8 cellular contexts compared by ENCODE assay signal in the genomic region with DNA sequence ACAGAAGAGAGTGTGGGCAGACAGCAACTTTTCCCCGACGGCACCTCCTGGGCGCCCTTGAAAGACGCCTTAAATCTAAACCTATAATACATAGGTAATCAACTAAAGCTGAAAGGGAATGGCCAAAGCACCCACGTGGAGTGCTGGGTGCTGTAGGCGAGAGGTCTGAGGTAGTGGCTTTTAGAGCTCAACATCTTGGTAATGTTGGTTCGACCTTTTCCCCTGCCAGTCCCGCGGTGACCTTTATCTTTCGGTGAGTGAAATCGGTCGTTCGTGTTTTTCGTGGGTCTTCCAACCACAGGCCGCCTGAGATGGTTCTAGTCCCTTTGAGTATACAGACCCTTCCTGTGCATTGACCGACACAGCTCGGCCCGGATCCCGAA. TPM values are rescaled to one million over a fixed set of nuclear protein-coding genes. Genes with fewer than 3 reads are reported as not detected.
A peak's percentile ranks its signal among the peaks of the same experiment; 100 is the strongest.
DNase-seq lines count a peak whose midpoint lies in the region; ATAC-seq, FAIRE-seq and TF ChIP-seq lines count a peak whose summit lies in the region.

No MANE protein-coding gene starts in this region.

- peaks cover 5 to 7% of the 10 kb centered on the region in 2 experiments; a peak in 4 of 5 replicates for H3K4me1 ChIP-seq in K562 (replicated peaks in 1 of 2; ENCODE audit: control insufficient read depth in 2 of 2, insufficient read depth in 2 of 2, low read length in 2 of 2)
- H3K4me1 ChIP-seq in naive thymus-derived CD4-positive, alpha-beta T cell (ENCODE audit: control insufficient read depth in 2 of 2, insufficient read depth in 2 of 2, low read length in 2 of 2) = peaks cover 0 to 15% of the 10 kb centered on the region in 2 donors

- H3K4me3 ChIP-seq in K562 = peak overlapping the region; percentile 40
- peak overlapping the region; percentile 51 for H3K4me3 ChIP-seq in naive thymus-derived CD4-positive, alpha-beta T cell (ENCODE audit: low read length)

- CTCF ChIA-PET in activated naive CD4-positive, alpha-beta T cell treated with anti-CD3 and anti-CD28 coated beads for 36 hours (lab: Charles Lee) = interaction anchor here (0.8 to 3.6 kb wide), 7 partner anchors 10 to 338 kb away, joined by 3 to 23 read pairs (median 6); no protein-coding TSS in a partner anchor
- CTCF ChIA-PET in K562 (lab: Yijun Ruan, JAX; ENCODE audit: low intra/inter-chr PET ratio) = no interaction called here
- CTCF ChIA-PET in naive thymus-derived CD4-positive, alpha-beta T cell (lab: Charles Lee) = interaction anchor here (1.0 to 1.9 kb wide), 5 partner anchors 18 to 306 kb away, joined by 4 to 7 read pairs (median 4); partner anchors contain the start of gene RNASE4

- H3K79me2 ChIP-seq in K562 (ENCODE audit: control insufficient read depth, insufficient read depth, low read length) = no peaks in the 10 kb centered on the region

- H3K36me3 Mint-ChIP-seq in activated naive CD4-positive, alpha-beta T cell treated with anti-CD3 and anti-CD28 coated beads for 36 hours (ENCODE audit: low read depth) = peaks cover 4% of the 10 kb centered on the region
- H3K36me3 Mint-ChIP-seq in naive thymus-derived CD4-positive, alpha-beta T cell = peaks cover 0 to 3% (median 0%) of the 10 kb centered on the region in 5 donors

- H3K36me3 ChIP-seq in K562 (ENCODE audit: control insufficient read depth, insufficient read depth, low read length) = no peaks in the 10 kb centered on the region
- no peaks in the 10 kb centered on the region for H3K36me3 ChIP-seq in naive thymus-derived CD4-positive, alpha-beta T cell (ENCODE audit: control insufficient read depth in 2 of 3, insufficient read depth in 3 of 3, low read length in 3 of 3)

- H2AFZ ChIP-seq in K562 (ENCODE audit: low read depth, low read length) = peak overlapping the region; percentile 58; the same call in 1 of the 2 replicates

- no peak for DNase-seq in activated naive CD4-positive, alpha-beta T cell treated with anti-CD3 and anti-CD28 coated beads for 36 hours
- no peak for DNase-seq in activated naive CD4-positive, alpha-beta T cell treated with anti-CD3 and anti-CD28 coated beads, Interleukin-2, amount 50 U/mL, for 16 hours
- no peak for DNase-seq in K562 (ENCODE audit: extremely low read depth in 1 of 4, low spot score in 3 of 4)
- DNase-seq in naive thymus-derived CD4-positive, alpha-beta T cell = peak in 1 of 9 donors; percentile 40
- no peak for DNase-seq in NCI-H1105 treated with DMSO at 0.1 percent for 48 hours (lab: John Stamatoyannopoulos, UW)
- no peak for DNase-seq in SIG-M5 treated with dmso at 0.1 percent for 504 hours (lab: John Stamatoyannopoulos, UW; ENCODE audit: unreplicated experiment)
- DNase-seq in GM20000 (ENCODE audit: low spot score) = no peak

- H3K27ac Mint-ChIP-seq in activated naive CD4-positive, alpha-beta T cell treated with anti-CD3 and anti-CD28 coated beads for 36 hours = peak overlapping the region; percentile 89
- peak overlapping the region; percentile 77 to 98 (median 88) for H3K27ac Mint-ChIP-seq in naive thymus-derived CD4-positive, alpha-beta T cell

- TF ChIP-seq CTCF in K562 (IDR thresholded peaks at IDR 0.05 in 2 of 3, conservative IDR thresholded peaks at IDR 0.05 in 1 of 3; ENCODE audit: insufficient read depth in 2 of 3, low read depth in 1 of 3, low read length in 3 of 3) (no peak), GM20000 (IDR thresholded peaks at IDR 0.05; ENCODE audit: extremely low read depth, missing control alignments) (no peak)

- TF ChIP-seq EP300 in K562 (IDR thresholded peaks at IDR 0.05; ENCODE audit: low read length) = no peak

- peaks cover 6% of the 10 kb centered on the region; the same call in 1 of the 2 replicates for H4K20me1 ChIP-seq in K562 (replicated peaks; ENCODE audit: control insufficient read depth, insufficient read depth, low read length)

- no peak overlapping the region for H3K27ac ChIP-seq in K562 (ENCODE audit: extremely low read depth, low read depth, low read length)
- H3K27ac ChIP-seq in naive thymus-derived CD4-positive, alpha-beta T cell (ENCODE audit: low read depth, low read length) = no peak overlapping the region

- ATAC-seq in HG03442 (IDR thresholded peaks at IDR 0.05; ENCODE audit: unreplicated experiment) = peak; percentile 5
- ATAC-seq in K562 = peak; percentile 14
- ATAC-seq in naive thymus-derived CD4-positive, alpha-beta T cell = peak; percentile 5

- in situ Hi-C loops in K562 (cut with MboI) = loop anchor here (5.0 kb wide), 1 partner anchor 50 kb away; the partner anchor contains the start of gene RNASE4

- FAIRE-seq in K562 (lab: Jason Lieb, UNC) = no peak

- TF ChIP-seq POLR2A in K562 (conservative IDR thresholded peaks at IDR 0.05) = no peak

- no TSS peak for BruUV-seq in K562 (replicated peaks; lab: Mats Ljungman, UMichigan)

- intact Hi-C loops in activated naive CD4-positive, alpha-beta T cell treated with anti-CD3 and anti-CD28 coated beads for 36 hours (cut with micrococcal nuclease) = loop anchor here (1.0 to 5.0 kb wide), 4 partner anchors 36 to 340 kb away; partner anchors contain the start of genes PIP4P1 and RNASE6
- intact Hi-C loops in K562 (cut with micrococcal nuclease) = loop anchor here (2.0 kb wide), 1 partner anchor 50 kb away; no protein-coding TSS in a partner anchor
- intact Hi-C loops in naive thymus-derived CD4-positive, alpha-beta T cell (cut with micrococcal nuclease) = loop anchor here (1.0 to 10.0 kb wide), 6 partner anchors 8 to 152 kb away; partner anchors contain the start of gene RNASE6 (in 1 of the 2)

- peak overlapping the region in 1 of 2 experiments; percentile 79; a peak in 1 of 4 replicates for H3K9ac ChIP-seq in K562 (ENCODE audit: insufficient read depth in 1 of 2, low read depth in 2 of 2, low read length in 2 of 2)

- H3K9me3 Mint-ChIP-seq in activated naive CD4-positive, alpha-beta T cell treated with anti-CD3 and anti-CD28 coated beads for 36 hours = no peaks in the 10 kb centered on the region
- peaks cover 0 to 27% (median 0%) of the 10 kb centered on the region in 11 donors for H3K9me3 Mint-ChIP-seq in naive thymus-derived CD4-positive, alpha-beta T cell

- H3K4me1 Mint-ChIP-seq in activated naive CD4-positive, alpha-beta T cell treated with anti-CD3 and anti-CD28 coated beads for 36 hours (ENCODE audit: low read depth) = peaks cover 39% of the 10 kb centered on the region
- peaks cover 20 to 63% (median 50%) of the 10 kb centered on the region in 7 donors for H3K4me1 Mint-ChIP-seq in naive thymus-derived CD4-positive, alpha-beta T cell

- H3K9me1 ChIP-seq in K562 (ENCODE audit: control insufficient read depth, insufficient read depth, low read length) = no peaks in the 10 kb centered on the region

- WGBS in K562 (ENCODE audit: insufficient coverage, low coverage, missing lambda C conversion rate) = 0% methylated on average over 19 of the region's 19 CpGs

- no peaks in the 10 kb centered on the region for H3K9me3 ChIP-seq in K562 (replicated peaks; ENCODE audit: control insufficient read depth, insufficient read depth, low read depth, low read length)
- no peaks in the 10 kb centered on the region for H3K9me3 ChIP-seq in naive thymus-derived CD4-positive, alpha-beta T cell (ENCODE audit: control insufficient read depth in 2 of 3, low read length in 3 of 3)

- H3K4me3 Mint-ChIP-seq in activated naive CD4-positive, alpha-beta T cell treated with anti-CD3 and anti-CD28 coated beads for 36 hours = peak overlapping the region; percentile 79
- H3K4me3 Mint-ChIP-seq in naive thymus-derived CD4-positive, alpha-beta T cell = peak overlapping the region; percentile 74 to 93 (median 88)

- POLR2A ChIA-PET in K562 (lab: Yijun Ruan, JAX) = no interaction called here
- POLR2A ChIA-PET in naive thymus-derived CD4-positive, alpha-beta T cell (lab: Charles Lee) = interaction anchor here (0.6 to 3.7 kb wide), 5 partner anchors 9 to 171 kb away, joined by 3 to 39 read pairs (median 4); partner anchors contain the start of genes PIP4P1 and RNASE4

- H3K27me3 ChIP-seq in K562 (ENCODE audit: control insufficient read depth in 2 of 2, insufficient read depth in 2 of 2, low read length in 2 of 2) = peaks cover 4 to 5% of the 10 kb centered on the region in 2 experiments; a peak in 2 of 5 replicates
- H3K27me3 ChIP-seq in naive thymus-derived CD4-positive, alpha-beta T cell (ENCODE audit: control insufficient read depth in 2 of 2, insufficient read depth in 2 of 2, low read length in 2 of 2) = no peaks in the 10 kb centered on the region

- peak overlapping the region; percentile 78 for H3K4me2 ChIP-seq in K562 (ENCODE audit: insufficient read depth, low read length)

- no peak for TF ChIP-seq RAD21 in K562 (CRISPR knock-in tag; conservative IDR thresholded peaks at IDR 0.05 in 1 of 2, IDR thresholded peaks at IDR 0.05 in 1 of 2)

- H3K27me3 Mint-ChIP-seq in activated naive CD4-positive, alpha-beta T cell treated with anti-CD3 and anti-CD28 coated beads for 36 hours (ENCODE audit: low read depth) = peaks cover 34% of the 10 kb centered on the region
- H3K27me3 Mint-ChIP-seq in naive thymus-derived CD4-positive, alpha-beta T cell = peaks cover 26 to 86% (median 39%) of the 10 kb centered on the region in 5 donors

RNA-seq across cellular contexts. Expression of gene OR6S1, which starts 9.1 kb away (rescaled TPM):
- not detected for total RNA-seq in activated naive CD4-positive, alpha-beta T cell treated with anti-CD3 and anti-CD28 coated beads for 36 hours
- not detected in 2 replicates for total RNA-seq in K562 (2011; cell fraction: chromatin; rRNA removed; ENCODE audit: low replicate concordance)
- total RNA-seq in K562 (2011; cell fraction: nucleolus; rRNA removed) = not detected in 2 replicates
- not detected in 2 replicates for total RNA-seq in K562 (2011; cell fraction: nucleoplasm; rRNA removed)
- total RNA-seq in K562 (2014; rRNA removed) (not detected in 2 replicates), K562 (2014; rRNA removed; fragmentation: Illumina TruSeq; extraction: Trizol) (not detected in 2 replicates), K562 (2015; rRNA removed; fragmentation: Illumina TruSeq; extraction: Trizol) (not detected in 2 replicates), K562 (2021) (not detected in 2 replicates)
- polyA plus RNA-seq in K562 (2011; rRNA removed) (not detected in 2 replicates), K562 (2014; fragmentation: Illumina TruSeq; extraction: Trizol) (not detected in 2 replicates), K562 (2014; fragmentation: Nextera tagmentation; extraction: Ambion mirVana) (not detected), K562 (2014; rRNA removed) (not detected in 2 replicates)
- polyA plus RNA-seq in K562 (2011; cell fraction: cytosol; rRNA removed) = not detected in 2 replicates
- not detected in 2 replicates for polyA plus RNA-seq in K562 (2011; cell fraction: nucleus; rRNA removed)
- not detected in 2 replicates for polyA plus RNA-seq in K562 (2012)
- polyA minus RNA-seq in K562 (2011; rRNA and poly(A)+ RNA removed) = not detected in 2 replicates
- not detected in 2 replicates for polyA minus RNA-seq in K562 (2011; cell fraction: cytosol; rRNA and poly(A)+ RNA removed)
- polyA minus RNA-seq in K562 (2011; cell fraction: nucleus; rRNA and poly(A)+ RNA removed) = not detected in 2 replicates
- total RNA-seq in naive thymus-derived CD4-positive, alpha-beta T cell = not detected
- not detected for polyA plus RNA-seq in naive thymus-derived CD4-positive, alpha-beta T cell

RNA-seq across cellular contexts. Expression of gene RNASE12, which starts 41.3 kb away (rescaled TPM):
- total RNA-seq in activated naive CD4-positive, alpha-beta T cell treated with anti-CD3 and anti-CD28 coated beads for 36 hours = not detected
- total RNA-seq in K562 (2011; cell fraction: chromatin; rRNA removed; ENCODE audit: low replicate concordance) = not detected in 2 replicates
- not detected in 2 replicates for total RNA-seq in K562 (2011; cell fraction: nucleolus; rRNA removed)
- not detected in 2 replicates for total RNA-seq in K562 (2011; cell fraction: nucleoplasm; rRNA removed)
- total RNA-seq in K562 (2014; rRNA removed) (not detected in 2 replicates), K562 (2014; rRNA removed; fragmentation: Illumina TruSeq; extraction: Trizol) (not detected in 2 replicates), K562 (2015; rRNA removed; fragmentation: Illumina TruSeq; extraction: Trizol) (not detected in 2 replicates), K562 (2021) (not detected in 2 replicates)
- polyA plus RNA-seq in K562 (2011; rRNA removed) (not detected in 2 replicates), K562 (2014; fragmentation: Illumina TruSeq; extraction: Trizol) (not detected in 2 replicates), K562 (2014; fragmentation: Nextera tagmentation; extraction: Ambion mirVana) (under 1 TPM in 1 of 2 experiments, not detected in 1; 0.24 TPM), K562 (2014; rRNA removed) (not detected in 2 replicates)
- not detected in 2 replicates for polyA plus RNA-seq in K562 (2011; cell fraction: cytosol; rRNA removed)
- polyA plus RNA-seq in K562 (2011; cell fraction: nucleus; rRNA removed) = not detected in 2 replicates
- not detected in 2 replicates for polyA plus RNA-seq in K562 (2012)
- polyA minus RNA-seq in K562 (2011; rRNA and poly(A)+ RNA removed) = not detected in 2 replicates
- not detected in 2 replicates for polyA minus RNA-seq in K562 (2011; cell fraction: cytosol; rRNA and poly(A)+ RNA removed)
- not detected in 2 replicates for polyA minus RNA-seq in K562 (2011; cell fraction: nucleus; rRNA and poly(A)+ RNA removed)
- total RNA-seq in naive thymus-derived CD4-positive, alpha-beta T cell = not detected
- polyA plus RNA-seq in naive thymus-derived CD4-positive, alpha-beta T cell = not detected

RNA-seq across cellular contexts. Expression of gene RNASE11, which starts 44.6 kb away (rescaled TPM):
- not detected for total RNA-seq in activated naive CD4-positive, alpha-beta T cell treated with anti-CD3 and anti-CD28 coated beads for 36 hours
- total RNA-seq in K562 (2011; cell fraction: chromatin; rRNA removed; ENCODE audit: low replicate concordance) = not detected in 2 replicates
- total RNA-seq in K562 (2011; cell fraction: nucleolus; rRNA removed) = not detected in 2 replicates
- total RNA-seq in K562 (2011; cell fraction: nucleoplasm; rRNA removed) = not detected in 2 replicates
- total RNA-seq in K562 (2014; rRNA removed) (not detected in 2 replicates), K562 (2014; rRNA removed; fragmentation: Illumina TruSeq; extraction: Trizol) (0.22 TPM in 1 of 2 replicates, not detected in the other), K562 (2015; rRNA removed; fragmentation: Illumina TruSeq; extraction: Trizol) (not detected in 2 replicates), K562 (2021) (not detected in 2 replicates)
- polyA plus RNA-seq in K562 (2011; rRNA removed) (not detected in 2 replicates), K562 (2014; fragmentation: Illumina TruSeq; extraction: Trizol) (0.16 TPM in 1 of 2 replicates, not detected in the other), K562 (2014; fragmentation: Nextera tagmentation; extraction: Ambion mirVana) (under 1 TPM in 1 of 2 experiments, not detected in 1; 0.29 TPM), K562 (2014; rRNA removed) (not detected in 2 replicates)
- not detected in 2 replicates for polyA plus RNA-seq in K562 (2011; cell fraction: cytosol; rRNA removed)
- polyA plus RNA-seq in K562 (2011; cell fraction: nucleus; rRNA removed) = not detected in 2 replicates
- not detected in 2 replicates for polyA plus RNA-seq in K562 (2012)
- polyA minus RNA-seq in K562 (2011; rRNA and poly(A)+ RNA removed) = not detected in 2 replicates
- polyA minus RNA-seq in K562 (2011; cell fraction: cytosol; rRNA and poly(A)+ RNA removed) = not detected in 2 replicates
- polyA minus RNA-seq in K562 (2011; cell fraction: nucleus; rRNA and poly(A)+ RNA removed) = not detected in 2 replicates
- total RNA-seq in naive thymus-derived CD4-positive, alpha-beta T cell = not detected
- polyA plus RNA-seq in naive thymus-derived CD4-positive, alpha-beta T cell = not detected

RNA-seq across cellular contexts. Expression of gene RNASE4, which starts 51.9 kb away (rescaled TPM):
- total RNA-seq in activated naive CD4-positive, alpha-beta T cell treated with anti-CD3 and anti-CD28 coated beads for 36 hours = under 1 TPM in 1 of 2 experiments, not detected in 1; 0.19 TPM
- total RNA-seq in K562 (2011; cell fraction: chromatin; rRNA removed; ENCODE audit: low replicate concordance) = not detected in 2 replicates
- 0.13 TPM in 1 of 2 replicates, not detected in the other for total RNA-seq in K562 (2011; cell fraction: nucleolus; rRNA removed)
- 0.38 TPM in 1 of 2 replicates, not detected in the other for total RNA-seq in K562 (2011; cell fraction: nucleoplasm; rRNA removed)
- total RNA-seq in K562 (2014; rRNA removed) (0.09 and 0.12 TPM in 2 replicates), K562 (2014; rRNA removed; fragmentation: Illumina TruSeq; extraction: Trizol) (0.22 TPM in 1 of 2 replicates, not detected in the other), K562 (2015; rRNA removed; fragmentation: Illumina TruSeq; extraction: Trizol) (not detected in 2 replicates), K562 (2021) (0.22 and 0.29 TPM in 2 replicates)
- polyA plus RNA-seq in K562 (2011; rRNA removed) (0.10 and 0.53 TPM in 2 replicates), K562 (2014; fragmentation: Illumina TruSeq; extraction: Trizol) (0.09 TPM in 1 of 2 replicates, not detected in the other), K562 (2014; fragmentation: Nextera tagmentation; extraction: Ambion mirVana) (under 1 TPM; 0.13 to 0.14 TPM), K562 (2014; rRNA removed) (not detected in 2 replicates)
- polyA plus RNA-seq in K562 (2011; cell fraction: cytosol; rRNA removed) = 0.12 and 0.46 TPM in 2 replicates
- polyA plus RNA-seq in K562 (2011; cell fraction: nucleus; rRNA removed) = 0.11 and 0.18 TPM in 2 replicates
- 0.14 and 0.64 TPM in 2 replicates for polyA plus RNA-seq in K562 (2012)
- 0.39 TPM in 1 of 2 replicates, not detected in the other for polyA minus RNA-seq in K562 (2011; rRNA and poly(A)+ RNA removed)
- polyA minus RNA-seq in K562 (2011; cell fraction: cytosol; rRNA and poly(A)+ RNA removed) = not detected in 2 replicates
- polyA minus RNA-seq in K562 (2011; cell fraction: nucleus; rRNA and poly(A)+ RNA removed) = not detected in 2 replicates
- 1 to 10 TPM in 1 of 5 experiments, under 1 TPM in 4; 0.17 to 4.2 (median 0.43) TPM for total RNA-seq in naive thymus-derived CD4-positive, alpha-beta T cell
- under 1 TPM in 1 of 2 donors, not detected in 1; 0.83 TPM for polyA plus RNA-seq in naive thymus-derived CD4-positive, alpha-beta T cell

RNA-seq across cellular contexts. Expression of gene ANG, which starts 56.1 kb away (rescaled TPM):
- total RNA-seq in activated naive CD4-positive, alpha-beta T cell treated with anti-CD3 and anti-CD28 coated beads for 36 hours = under 1 TPM; 0.27 to 0.38 TPM
- total RNA-seq in K562 (2011; cell fraction: chromatin; rRNA removed; ENCODE audit: low replicate concordance) = not detected in 2 replicates
- not detected in 2 replicates for total RNA-seq in K562 (2011; cell fraction: nucleolus; rRNA removed)
- not detected in 2 replicates for total RNA-seq in K562 (2011; cell fraction: nucleoplasm; rRNA removed)
- total RNA-seq in K562 (2014; rRNA removed) = 0.73 TPM in 1 of 2 replicates, not detected in the other
- not detected in 2 replicates for total RNA-seq in K562 (2014; rRNA removed; fragmentation: Illumina TruSeq; extraction: Trizol)
- total RNA-seq in K562 (2015; rRNA removed; fragmentation: Illumina TruSeq; extraction: Trizol) = not detected in 2 replicates
- total RNA-seq in K562 (2021) = 0.42 and 0.44 TPM in 2 replicates
- 0.12 and 0.22 TPM in 2 replicates for polyA plus RNA-seq in K562 (2011; rRNA removed)
- 0.18 and 0.42 TPM in 2 replicates for polyA plus RNA-seq in K562 (2011; cell fraction: cytosol; rRNA removed)
- not detected in 2 replicates for polyA plus RNA-seq in K562 (2011; cell fraction: nucleus; rRNA removed)
- polyA plus RNA-seq in K562 (2012) = 0.27 and 0.37 TPM in 2 replicates
- 0.26 TPM in 1 of 2 replicates, not detected in the other for polyA plus RNA-seq in K562 (2014; fragmentation: Illumina TruSeq; extraction: Trizol)
- polyA plus RNA-seq in K562 (2014; fragmentation: Nextera tagmentation; extraction: Ambion mirVana) = under 1 TPM; 0.21 to 0.34 TPM
- 0.96 TPM in 1 of 2 replicates, not detected in the other for polyA plus RNA-seq in K562 (2014; rRNA removed)
- not detected in 2 replicates for polyA minus RNA-seq in K562 (2011; rRNA and poly(A)+ RNA removed)
- not detected in 2 replicates for polyA minus RNA-seq in K562 (2011; cell fraction: cytosol; rRNA and poly(A)+ RNA removed)
- not detected in 2 replicates for polyA minus RNA-seq in K562 (2011; cell fraction: nucleus; rRNA and poly(A)+ RNA removed)
- total RNA-seq in naive thymus-derived CD4-positive, alpha-beta T cell = 1 to 10 TPM in 3 of 5 experiments, not detected in 2; 1.6 to 3.5 (median 1.7) TPM
- under 1 TPM in 1 of 2 donors, not detected in 1; 0.40 TPM for polyA plus RNA-seq in naive thymus-derived CD4-positive, alpha-beta T cell
